ENCODE assay signal across 15 cellular contexts in the genomic region with DNA sequence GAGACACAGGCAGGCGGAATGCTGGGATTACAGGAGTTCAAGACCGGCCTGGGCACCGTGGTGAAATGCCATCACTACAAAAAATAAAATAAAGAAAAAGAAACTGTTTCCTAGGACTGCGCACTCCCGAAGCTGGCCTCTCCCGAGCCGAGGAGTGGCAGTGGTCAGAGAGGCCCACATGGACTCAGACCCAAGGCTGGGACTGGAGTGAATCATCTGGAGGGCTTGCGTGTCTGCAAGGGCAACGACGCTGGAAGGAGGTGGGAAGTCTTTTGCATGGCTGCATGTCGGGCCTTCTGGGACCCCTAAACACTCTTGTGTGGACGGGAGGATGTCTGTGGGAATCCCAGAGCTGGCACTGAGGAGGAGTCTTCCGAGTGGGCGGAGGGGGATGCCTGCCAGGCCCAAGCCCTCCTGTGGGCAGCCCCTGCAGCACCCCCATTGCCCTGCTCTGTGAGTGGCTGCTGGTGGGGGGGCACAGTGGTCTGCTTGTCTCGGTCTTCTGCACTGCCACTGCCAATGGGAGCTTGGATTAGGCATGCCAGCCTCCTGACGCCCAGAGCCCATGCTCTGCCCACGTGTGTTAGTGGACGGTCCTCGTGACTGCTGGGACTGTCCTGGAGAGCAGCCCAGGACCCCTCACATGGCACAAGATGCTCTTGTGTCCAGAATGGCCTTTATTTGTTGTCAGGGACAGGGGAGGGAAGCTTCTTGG. TPM values are rescaled to one million over a fixed set of nuclear protein-coding genes. Genes with fewer than 3 reads are reported as not detected.
DNase-seq lines count a peak whose midpoint lies in the region; FAIRE-seq and TF ChIP-seq lines count a peak whose summit lies in the region.
"Had no signal": no experiment of that assay in that cellular context is flagged by ENCODE, and none has a peak within 500 bp of the region (broad histone marks: within the 10 kb centered on the region; RNA-seq: fewer than 3 reads in every experiment).

No MANE protein-coding gene starts in this region.

- H2AFZ ChIP-seq in astrocyte (ENCODE audit: low read depth, low read length), result no peak overlapping the region

- peaks cover 25% of the 10 kb centered on the region for H4K20me1 ChIP-seq in astrocyte (ENCODE audit: insufficient read depth, low read length)

- no peak for FAIRE-seq in astrocyte (lab: Jason Lieb, UNC)
- FAIRE-seq in urothelium cell line (lab: Jason Lieb, UNC), result no peak

- H3K4me1 ChIP-seq in CD4-positive, alpha-beta memory T cell (ENCODE audit: insufficient read depth, low read length), result peaks cover 26% of the 10 kb centered on the region
- no peaks in the 10 kb centered on the region for H3K4me1 ChIP-seq in astrocyte (ENCODE audit: insufficient read depth, low read length)

- no peak overlapping the region for H3K9ac ChIP-seq in astrocyte (ENCODE audit: low read length)

- peaks cover 0 to 8% of the 10 kb centered on the region in 2 donors for H3K36me3 Mint-ChIP-seq in CD4-positive, alpha-beta memory T cell
- H3K36me3 Mint-ChIP-seq in astrocyte (ENCODE audit: low read depth, unreplicated experiment), result peaks cover 2% of the 10 kb centered on the region

- H3K27ac ChIP-seq in CD4-positive, alpha-beta memory T cell (ENCODE audit: low read depth, low read length), result no peak overlapping the region
- H3K27ac ChIP-seq in astrocyte (ENCODE audit: low read depth, low read length), result no peak overlapping the region

- TF ChIP-seq CTCF in AG10803 (conservative IDR thresholded peaks at IDR 0.05; ENCODE audit: low read length), result no peak
- TF ChIP-seq CTCF in astrocyte (IDR thresholded peaks at IDR 0.05; ENCODE audit: insufficient read depth, low read depth, low read length), result no peak

- H3K4me3 ChIP-seq in AG10803 (ENCODE audit: low read length) (no peak overlapping the region), astrocyte (ENCODE audit: insufficient read depth, low read depth, low read length) (no peak overlapping the region)
- no peak overlapping the region for H3K4me3 ChIP-seq in CD4-positive, alpha-beta memory T cell (ENCODE audit: low read length in 2 of 2)
- H3K4me3 ChIP-seq: BLaER1 treated with 17β-estradiol and CSF1 and Interleukin-3, amounts not matched to agents 10 nM and 100 nM; right atrium auricular region; testis had no signal

- no peak overlapping the region for H3K4me2 ChIP-seq in astrocyte (ENCODE audit: low read length)
- H3K4me2 ChIP-seq: BLaER1 treated with 17β-estradiol and CSF1 and Interleukin-3, amounts not matched to agents 10 nM and 100 nM had no signal

- H3K79me2 ChIP-seq in astrocyte (ENCODE audit: insufficient read depth, low read length), result peaks cover 27% of the 10 kb centered on the region

- H3K4me3 Mint-ChIP-seq in CD4-positive, alpha-beta memory T cell, result peak overlapping the region in 5 of 8 donors; percentile 8 to 59 (median 40)
- peak overlapping the region; percentile 67 for H3K4me3 Mint-ChIP-seq in astrocyte (ENCODE audit: unreplicated experiment)

- H3K27ac Mint-ChIP-seq in CD4-positive, alpha-beta memory T cell, result peak overlapping the region in 2 of 7 donors; percentile 42 to 86
- peak overlapping the region; percentile 58 for H3K27ac Mint-ChIP-seq in astrocyte (ENCODE audit: unreplicated experiment)

- intact Hi-C loops in CD4-positive, alpha-beta memory T cell (cut with micrococcal nuclease), result no loop called here

- DNase-seq in AG10803 (ENCODE audit: low read depth) (peak; percentile 47), astrocyte (ENCODE audit: low read depth) (no peak), midbrain (lab: John Stamatoyannopoulos, UW) (peak; percentile 31), NCI-H1930 (lab: John Stamatoyannopoulos, UW) (no peak), urothelium cell line (ENCODE audit: low spot score) (no peak), activated T-cell treated with anti-CD3 and anti-CD28 coated beads for 4 hours (no peak), Ammon's horn (ENCODE audit: low spot score) (no peak)
- no peak for DNase-seq in CD4-positive, alpha-beta memory T cell
- DNase-seq: activated naive CD4-positive, alpha-beta T cell; NCI-H187 treated with DMSO at 0.1 percent for 48 hours; PC-3; stimulated activated CD4-positive, alpha-beta T cell treated with anti-CD3 and anti-CD28 coated beads, Interleukin-1b, Interleukin-23, amount 100 ng/mL, for 48 hours; testis had no signal

- CTCF ChIA-PET in CD4-positive, alpha-beta memory T cell (lab: Charles Lee; ENCODE audit: partially characterized antibody), result interaction anchor here (1.4 to 2.2 kb wide), 2 partner anchors 10 to 12 kb away, joined by 4 to 7 read pairs; no protein-coding TSS in a partner anchor

- no peaks in the 10 kb centered on the region for H3K27me3 ChIP-seq in CD4-positive, alpha-beta memory T cell (ENCODE audit: insufficient read depth, low read length)
- no peaks in the 10 kb centered on the region for H3K27me3 ChIP-seq in astrocyte (ENCODE audit: insufficient read depth, low read length)
- H3K27me3 ChIP-seq: BLaER1 treated with 17β-estradiol and CSF1 and Interleukin-3, amounts not matched to agents 10 nM and 100 nM; right atrium auricular region; testis had no signal

- no peaks in the 10 kb centered on the region for H3K36me3 ChIP-seq in CD4-positive, alpha-beta memory T cell (ENCODE audit: insufficient read depth, low read length)
- H3K36me3 ChIP-seq in astrocyte (ENCODE audit: insufficient read depth, low read length), result peaks cover 3% of the 10 kb centered on the region
- H3K36me3 ChIP-seq: right atrium auricular region had no signal

- no peaks in the 10 kb centered on the region for H3K27me3 Mint-ChIP-seq in CD4-positive, alpha-beta memory T cell
- no peaks in the 10 kb centered on the region for H3K27me3 Mint-ChIP-seq in astrocyte (ENCODE audit: low read depth, unreplicated experiment)

- POLR2A ChIA-PET in CD4-positive, alpha-beta memory T cell (lab: Charles Lee; ENCODE audit: partially characterized antibody), result interaction anchor here (2.6 kb wide), 1 partner anchor 14 kb away, joined by 18 read pairs; the partner anchor contains the start of gene CHID1

- H3K4me1 Mint-ChIP-seq in CD4-positive, alpha-beta memory T cell, result peaks cover 19 to 27% (median 25%) of the 10 kb centered on the region in 4 donors
- peaks cover 7% of the 10 kb centered on the region for H3K4me1 Mint-ChIP-seq in astrocyte (ENCODE audit: low read depth, unreplicated experiment)

- no peaks in the 10 kb centered on the region for H3K9me3 ChIP-seq in CD4-positive, alpha-beta memory T cell (ENCODE audit: control insufficient read depth in 1 of 2, low read length in 2 of 2)
- H3K9me3 ChIP-seq in astrocyte (ENCODE audit: insufficient read depth, low read depth, low read length), result no peaks in the 10 kb centered on the region
- H3K9me3 ChIP-seq: BLaER1 treated with 17β-estradiol and CSF1 and Interleukin-3, amounts not matched to agents 10 nM and 100 nM; right atrium auricular region; testis had no signal

- H3K9me3 Mint-ChIP-seq in CD4-positive, alpha-beta memory T cell, result no peaks in the 10 kb centered on the region
- H3K9me3 Mint-ChIP-seq in astrocyte (ENCODE audit: unreplicated experiment), result no peaks in the 10 kb centered on the region

RNA-seq across cellular contexts. Expression of gene AP2A2, which starts 1.8 kb away (rescaled TPM):
- total RNA-seq in CD4-positive, alpha-beta memory T cell, result 10 to 100 TPM; 81.7 to 87.4 TPM
- 10 to 100 TPM in 1 of 2 donors, 1 to 10 TPM in 1; 5.1 to 14.1 TPM for polyA plus RNA-seq in CD4-positive, alpha-beta memory T cell
- total RNA-seq in astrocyte, result 105 and 110 TPM in 2 replicates

RNA-seq across cellular contexts. Expression of gene CHID1, which starts 13.2 kb away (rescaled TPM):
- 10 to 100 TPM; 52.1 to 59.2 TPM for total RNA-seq in CD4-positive, alpha-beta memory T cell
- polyA plus RNA-seq in CD4-positive, alpha-beta memory T cell, result 10 to 100 TPM; 46.9 to 82.3 TPM
- total RNA-seq in astrocyte, result 72.6 and 74.6 TPM in 2 replicates

Comparison
In these comparisons a context has a peak if more than half of its experiments do, and no peak if none do; other contexts are left out.
1. DNase-seq: peak in AG10803 (single experiment) and midbrain (single experiment); none in CD4-positive, alpha-beta memory T cell (0 of 5), astrocyte (single experiment), NCI-H1930 (0 of 2), urothelium cell line (single experiment), activated T-cell treated with anti-CD3 and anti-CD28 coated beads for 4 hours (single experiment) and Ammon's horn (single experiment).